15 cellular contexts compared by ENCODE assay signal in the genomic region with DNA sequence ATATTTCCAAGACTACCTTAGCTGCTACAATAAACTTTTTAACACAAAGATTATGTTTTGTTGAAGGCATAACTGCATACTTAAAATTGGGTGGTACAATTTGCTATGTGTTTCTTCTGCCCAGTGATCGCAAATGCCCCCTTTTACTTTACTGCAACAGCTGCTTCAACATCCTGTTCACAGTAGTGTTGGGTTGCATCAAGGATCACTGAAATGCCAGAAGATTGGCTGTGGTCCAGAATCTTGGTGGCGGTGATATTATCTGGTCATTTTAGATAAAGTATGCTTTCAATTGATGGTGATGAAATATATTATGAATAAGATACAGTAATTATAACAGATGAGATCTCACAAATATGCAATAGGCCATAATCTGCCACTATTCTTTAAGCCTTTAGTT.
"Had no signal": no experiment of that assay in that cellular context is flagged by ENCODE, and none has a peak within 500 bp of the region (broad histone marks: within the 10 kb centered on the region; RNA-seq: fewer than 3 reads in every experiment).

No MANE protein-coding gene starts in this region.

- H3K4me3 ChIP-seq: dorsolateral prefrontal cortex, ovary, thoracic aorta, uterus had no signal

- H3K36me3 ChIP-seq: ovary, thoracic aorta, uterus had no signal

- H3K27ac ChIP-seq: dorsolateral prefrontal cortex, ovary, thoracic aorta, uterus had no signal

- ATAC-seq: activated CD8-positive, alpha-beta T cell treated with anti-CD3 and anti-CD28 coated beads, Interleukin-2, amount 10 ng/mL, durations not matched to agents 7 days and 5 days; activated naive CD8-positive, alpha-beta T cell treated with anti-CD3 and anti-CD28 coated beads, Interleukin-2, amount 50 U/mL, for 24 hours; esophagus mucosa; left ventricle myocardium superior; stimulated activated naive CD8-positive, alpha-beta T cell treated with anti-CD3 and anti-CD28 coated beads, Interleukin-15, amount 100 ng/mL, for 72 hours had no signal

- H3K9me3 ChIP-seq: ovary, thoracic aorta, uterus had no signal

- H3K27me3 ChIP-seq: ovary, uterus had no signal

- H3K4me1 ChIP-seq: uterus had no signal

- DNase-seq: activated CD4-positive, alpha-beta T cell treated with anti-CD3 and anti-CD28 coated beads for 48 hours; activated CD8-positive, alpha-beta memory T cell treated with anti-CD3 and anti-CD28 coated beads, Interleukin-2, amount 50 U/mL, for 48 hours; activated CD8-positive, alpha-beta T cell treated with anti-CD3 and anti-CD28 coated beads, Interleukin-2, amount 10 ng/mL, durations not matched to agents 7 days and 5 days; activated naive CD8-positive, alpha-beta T cell treated with anti-CD3 and anti-CD28 coated beads, Interleukin-2, amount 50 U/mL, for 24 hours; dorsolateral prefrontal cortex; hippocampal formation; left ventricle myocardium superior; mesenchymal stem cell; ovary; stimulated activated CD4-positive, alpha-beta T cell treated with anti-CD3 and anti-CD28 coated beads, Interleukin-15, amount 100 ng/mL, for 24 hours; stimulated activated CD4-positive, alpha-beta T cell treated with anti-CD3 and anti-CD28 coated beads, Interleukin-4, amount 100 ng/mL, for 4 hours; stimulated activated naive CD8-positive, alpha-beta T cell treated with anti-CD3 and anti-CD28 coated beads, Interleukin-15, amount 100 ng/mL, for 72 hours; uterus had no signal
